2 cellular contexts compared by ENCODE assay signal in genomic region chr9:5876711-5877110, GRCh38.
A peak's percentile ranks its signal among the peaks of the same experiment; 100 is the strongest.
TF ChIP-seq lines count a peak whose summit lies in the region.

No MANE protein-coding gene starts in this region.

TF ChIP-seq in HEK293, 187 proteins besides CTCF, POLR2A, EP300 and RAD21:
- TF ChIP-seq HOXC10 (CRISPR knock-in tag; IDR thresholded peaks at IDR 0.05) (no peak), SETDB1 (IDR thresholded peaks at IDR 0.05; ENCODE audit: insufficient read length, low read length) (peak; percentile 69)

TF ChIP-seq in K562, 482 proteins besides CTCF, POLR2A, EP300 and RAD21 (continues in another document):
- TF ChIP-seq MAFG (tag; conservative IDR thresholded peaks at IDR 0.05), result peak; percentile 62; the same call in 1 of the 2 replicates
- TF ChIP-seq NCOA2 (IDR thresholded peaks at IDR 0.05; ENCODE audit: partially characterized antibody in 2 of 2), result no peak
- TF ChIP-seq NR3C1 (CRISPR knock-in tag; IDR thresholded peaks at IDR 0.05), result no peak
- no peak for TF ChIP-seq L3MBTL2 (IDR thresholded peaks at IDR 0.05)
- TF ChIP-seq PML (IDR thresholded peaks at IDR 0.05; ENCODE audit: low read length), result no peak
- TF ChIP-seq CBFB (CRISPR knock-in tag; IDR thresholded peaks at IDR 0.05), result no peak
- no peak for TF ChIP-seq ZNF384 (IDR thresholded peaks at IDR 0.05; ENCODE audit: low read depth, low read length)
- no peak for TF ChIP-seq ZEB2 (IDR thresholded peaks at IDR 0.05)
- TF ChIP-seq E2F6 (IDR thresholded peaks at IDR 0.05; ENCODE audit: borderline replicate concordance in 1 of 2, extremely low read depth in 1 of 2, insufficient read depth in 1 of 2, insufficient read length in 1 of 2, low read depth in 1 of 2, low read length in 1 of 2, poor library complexity in 1 of 2, severe bottlenecking in 1 of 2), result peak in 1 of 2 experiments; percentile 47
- TF ChIP-seq STAT6 (CRISPR knock-in tag; IDR thresholded peaks at IDR 0.05), result no peak
- no peak for TF ChIP-seq ZNF282 (CRISPR knock-in tag; IDR thresholded peaks at IDR 0.05)
- TF ChIP-seq CLOCK (CRISPR knock-in tag; IDR thresholded peaks at IDR 0.05; ENCODE audit: borderline replicate concordance), result no peak
- no peak for TF ChIP-seq ZNF395 (CRISPR knock-in tag; IDR thresholded peaks at IDR 0.05)
- TF ChIP-seq ETS2 (tag; IDR thresholded peaks at IDR 0.05; ENCODE audit: borderline replicate concordance, poor library complexity, severe bottlenecking), result no peak
- no peak for TF ChIP-seq ETV6 (IDR thresholded peaks at IDR 0.05; ENCODE audit: borderline replicate concordance in 1 of 2, low read depth in 2 of 2, low read length in 1 of 2)
- no peak for TF ChIP-seq ETV6 (CRISPR knock-in tag; IDR thresholded peaks at IDR 0.05; ENCODE audit: borderline replicate concordance)
- no peak for TF ChIP-seq CBX2 (IDR thresholded peaks at IDR 0.05; ENCODE audit: insufficient read depth, low read length, poor library complexity, severe bottlenecking)
- no peak for TF ChIP-seq ID3 (CRISPR knock-in tag; IDR thresholded peaks at IDR 0.05)
- no peak for TF ChIP-seq ID3 (tag; IDR thresholded peaks at IDR 0.05)
- no peak for TF ChIP-seq GATAD2A (IDR thresholded peaks at IDR 0.05)
- no peak for TF ChIP-seq USF1 (CRISPR knock-in tag; IDR thresholded peaks at IDR 0.05)
- no peak for TF ChIP-seq ARNT (IDR thresholded peaks at IDR 0.05)
- TF ChIP-seq NFE2 (IDR thresholded peaks at IDR 0.05; ENCODE audit: low read depth), result peak; percentile 72
- TF ChIP-seq SUPT5H (IDR thresholded peaks at IDR 0.05), result no peak
- peak; percentile 32; the same call in 1 of the 2 replicates for TF ChIP-seq MGA (IDR thresholded peaks at IDR 0.05)
- TF ChIP-seq MAZ (CRISPR knock-in tag; conservative IDR thresholded peaks at IDR 0.05 in 1 of 2, IDR thresholded peaks at IDR 0.05 in 1 of 2), result no peak
- no peak for TF ChIP-seq FOXJ3 (CRISPR knock-in tag; IDR thresholded peaks at IDR 0.05)
- TF ChIP-seq ZNF316 (IDR thresholded peaks at IDR 0.05), result peak; percentile 64
- peak; percentile 60 for TF ChIP-seq C11orf30 (IDR thresholded peaks at IDR 0.05; ENCODE audit: low read depth)
- no peak for TF ChIP-seq PTTG1 (tag; IDR thresholded peaks at IDR 0.05; ENCODE audit: low read depth)
- no peak for TF ChIP-seq PREB (CRISPR knock-in tag; IDR thresholded peaks at IDR 0.05)
- peak; percentile 96 for TF ChIP-seq ZNF12 (CRISPR knock-in tag; IDR thresholded peaks at IDR 0.05)
- no peak for TF ChIP-seq GATA2 (CRISPR knock-in tag; IDR thresholded peaks at IDR 0.05)
- no peak for TF ChIP-seq NFIC (IDR thresholded peaks at IDR 0.05)
- no peak for TF ChIP-seq PCBP1 (IDR thresholded peaks at IDR 0.05; ENCODE audit: low read depth, low read length, poor library complexity, severe bottlenecking)
- TF ChIP-seq MAFK (IDR thresholded peaks at IDR 0.05; ENCODE audit: low read length), result peak; percentile 7; the same call in 1 of the 2 replicates
- TF ChIP-seq TAF1 (IDR thresholded peaks at IDR 0.05; ENCODE audit: control insufficient read depth, extremely low read depth, insufficient read depth, low read length, severe bottlenecking), result no peak
- TF ChIP-seq ZNF75A (CRISPR knock-in tag; IDR thresholded peaks at IDR 0.05), result no peak
